2 cellular contexts compared by ENCODE assay signal in genomic region chr17:5234645-5235576, GRCh38.
TF ChIP-seq lines count a peak whose summit lies in the region.

TSS of gene SCIMP (minus strand) at chr17:5234860. CDS start at chr17:5234755, 105 bp downstream.

TF ChIP-seq in liver, 16 proteins besides CTCF, POLR2A, EP300 and RAD21:
- TF ChIP-seq ZBTB33 (IDR thresholded peaks at IDR 0.05), result no peak
- no peak for TF ChIP-seq FOXA2 (IDR thresholded peaks at IDR 0.05)
- TF ChIP-seq TAF1 (conservative IDR thresholded peaks at IDR 0.05), result no peak
- TF ChIP-seq REST (IDR thresholded peaks at IDR 0.05), result no peak
- TF ChIP-seq YY1 (IDR thresholded peaks at IDR 0.05), result no peak
- no peak for TF ChIP-seq EGR1 (IDR thresholded peaks at IDR 0.05; ENCODE audit: low read depth in 2 of 2)
- TF ChIP-seq HNF4G (IDR thresholded peaks at IDR 0.05), result no peak
- TF ChIP-seq RXRA (IDR thresholded peaks at IDR 0.05), result no peak
- no peak for TF ChIP-seq MAX (IDR thresholded peaks at IDR 0.05)
- no peak for TF ChIP-seq JUND (IDR thresholded peaks at IDR 0.05)
- no peak for TF ChIP-seq NR2F2 (IDR thresholded peaks at IDR 0.05)
- TF ChIP-seq FOXA1 (IDR thresholded peaks at IDR 0.05), result no peak
- TF ChIP-seq GABPA (IDR thresholded peaks at IDR 0.05 in 1 of 2, conservative IDR thresholded peaks at IDR 0.05 in 1 of 2), result no peak
- no peak for TF ChIP-seq SP1 (IDR thresholded peaks at IDR 0.05)
- no peak for TF ChIP-seq ATF3 (IDR thresholded peaks at IDR 0.05)
- no peak for TF ChIP-seq HNF4A (conservative IDR thresholded peaks at IDR 0.05)

TF ChIP-seq in HepG2, 621 proteins besides CTCF, POLR2A, EP300 and RAD21 (continued from another document):
- TF ChIP-seq ZIK1 (CRISPR knock-in tag; IDR thresholded peaks at IDR 0.05; ENCODE audit: borderline replicate concordance, low read depth) (no peak), IKZF5 (CRISPR knock-in tag; IDR thresholded peaks at IDR 0.05) (no peak), HMGXB3 (CRISPR knock-in tag; IDR thresholded peaks at IDR 0.05; ENCODE audit: borderline replicate concordance) (no peak), MTERF4 (CRISPR knock-in tag; IDR thresholded peaks at IDR 0.05) (no peak), KDM2A (CRISPR knock-in tag; IDR thresholded peaks at IDR 0.05; ENCODE audit: borderline replicate concordance, low read depth) (no peak), SRSF4 (IDR thresholded peaks at IDR 0.05; ENCODE audit: low read depth, low read length, poor library complexity, severe bottlenecking) (no peak), GATAD1 (CRISPR knock-in tag; IDR thresholded peaks at IDR 0.05) (no peak), HMG20B (CRISPR knock-in tag; conservative IDR thresholded peaks at IDR 0.05) (no peak), ZKSCAN5 (CRISPR knock-in tag; IDR thresholded peaks at IDR 0.05) (no peak), REST (IDR thresholded peaks at IDR 0.05; ENCODE audit: borderline replicate concordance in 1 of 2, low read depth in 1 of 2, low read length in 2 of 2) (no peak), RFXANK (CRISPR knock-in tag; IDR thresholded peaks at IDR 0.05) (no peak), RBM39 (IDR thresholded peaks at IDR 0.05; ENCODE audit: low read depth, low read length, poor library complexity, severe bottlenecking) (no peak)
TF ChIP-seq in HepG2: peak in this region for 0.
